1 cellular context compared by ENCODE assay signal in genomic region chr17:10083864-10084263, GRCh38.
TF ChIP-seq lines count a peak whose summit lies in the region.

No MANE protein-coding gene starts in this region.

TF ChIP-seq in H1, 55 proteins besides CTCF, POLR2A, EP300 and RAD21 (continued from another document):
- TF ChIP-seq E2F6 (IDR thresholded peaks at IDR 0.05) (no peak), SIX5 (IDR thresholded peaks at IDR 0.05; ENCODE audit: low read depth, low read length) (no peak), YY1 (IDR thresholded peaks at IDR 0.05; ENCODE audit: low read depth, low read length) (no peak), TBP (IDR thresholded peaks at IDR 0.05; ENCODE audit: low read depth, low read length) (no peak), BRCA1 (IDR thresholded peaks at IDR 0.05; ENCODE audit: low read depth, low read length) (no peak), SP4 (IDR thresholded peaks at IDR 0.05; ENCODE audit: low read length) (no peak)
